In genomic region chr14:59262717-59263469, GRCh38 we compare ENCODE assay signal across 9 cellular contexts.
DNase-seq lines count a peak whose midpoint lies in the region; ATAC-seq and TF ChIP-seq lines count a peak whose summit lies in the region.
"Had no signal": no experiment of that assay in that cellular context is flagged by ENCODE, and none has a peak within 500 bp of the region (broad histone marks: within the 10 kb centered on the region; RNA-seq: fewer than 3 reads in every experiment).

No MANE protein-coding gene starts in this region.

- no peak overlapping the region for H4K91ac ChIP-seq in H9 (ENCODE audit: insufficient read length, low read depth, low read length)

- H3K9ac ChIP-seq in H9 (ENCODE audit: extremely low read depth, insufficient read length, low read length) = no peak overlapping the region

- no peak overlapping the region for H2BK120ac ChIP-seq in H9 (ENCODE audit: low read depth, low read length, poor library complexity, severe bottlenecking)

- no peaks in the 10 kb centered on the region for H4K20me1 ChIP-seq in H9 (ENCODE audit: control insufficient read depth, insufficient read depth, insufficient read length)

- no peaks in the 10 kb centered on the region for H3K27me3 ChIP-seq in H9 (ENCODE audit: insufficient read depth, low read length)
- no peaks in the 10 kb centered on the region for H3K27me3 ChIP-seq in Peyer's patch
- H3K27me3 ChIP-seq: cardiac muscle cell, SJCRH30 had no signal

- no peaks in the 10 kb centered on the region for H3K4me1 ChIP-seq in H9 (ENCODE audit: insufficient read depth, low read length)
- H3K4me1 ChIP-seq in Peyer's patch = peaks cover 0 to 5% (median 0%) of the 10 kb centered on the region in 4 donors
- H3K4me1 ChIP-seq: SJCRH30 had no signal

- no peak overlapping the region for H3K23ac ChIP-seq in H9 (ENCODE audit: insufficient read length, low read depth, low read length)

- POLR2A ChIA-PET in naive thymus-derived CD8-positive, alpha-beta T cell (lab: Charles Lee) = no interaction called here

- no peak overlapping the region for H3K4me3 Mint-ChIP-seq in H9
- H3K4me3 Mint-ChIP-seq in naive thymus-derived CD8-positive, alpha-beta T cell = no peak overlapping the region

- no peak for ATAC-seq in GM21447 (IDR thresholded peaks at IDR 0.05; ENCODE audit: unreplicated experiment)
- ATAC-seq in naive thymus-derived CD8-positive, alpha-beta T cell = no peak

- H2AK5ac ChIP-seq in H9 (ENCODE audit: insufficient read length, low read length) = no peak overlapping the region

- H4K5ac ChIP-seq in H9 (ENCODE audit: insufficient read length, low read depth, low read length) = no peak overlapping the region

- H3K23me2 ChIP-seq in H9 (ENCODE audit: insufficient read length, low read depth, low read length, poor library complexity, severe bottlenecking) = no peaks in the 10 kb centered on the region

- H2BK20ac ChIP-seq in H9 (ENCODE audit: low read depth, low read length, poor library complexity, severe bottlenecking) = no peak overlapping the region

- H3T11ph ChIP-seq in H9 (ENCODE audit: low read length) = no peak overlapping the region

- H4K8ac ChIP-seq in H9 (replicated peaks; ENCODE audit: insufficient read length, low read depth, low read length) = no peak overlapping the region

- H3K56ac ChIP-seq in H9 (ENCODE audit: insufficient read length, low read depth, low read length) = no peak overlapping the region

- no peak overlapping the region for H2BK12ac ChIP-seq in H9 (ENCODE audit: insufficient read length, low read depth, low read length)

- H3K27ac ChIP-seq in H9 (ENCODE audit: insufficient read length, low read depth, low read length) (no peak overlapping the region), Peyer's patch (peak overlapping the region in 2 of 4 donors; percentile 6 to 33)
- H3K27ac ChIP-seq: cardiac muscle cell, SJCRH30 had no signal

- H3K4ac ChIP-seq in H9 (ENCODE audit: low read depth, low read length) = no peak overlapping the region

- H2BK5ac ChIP-seq in H9 (ENCODE audit: insufficient read length, low read length) = no peak overlapping the region

- no peak overlapping the region for H3K4me2 ChIP-seq in H9 (ENCODE audit: insufficient read depth, insufficient read length, low read length)

- no peak overlapping the region for H3K18ac ChIP-seq in H9 (ENCODE audit: insufficient read length, low read depth, low read length)

- no peak overlapping the region for H3K27ac Mint-ChIP-seq in H9
- no peak overlapping the region for H3K27ac Mint-ChIP-seq in naive thymus-derived CD8-positive, alpha-beta T cell

- no peaks in the 10 kb centered on the region for H3K79me2 ChIP-seq in H9 (ENCODE audit: insufficient read depth, low read length)

- peak; percentile 54 for TF ChIP-seq CTCF in H9 (conservative IDR thresholded peaks at IDR 0.05)
- TF ChIP-seq CTCF in Peyer's patch (IDR thresholded peaks at IDR 0.05) = peak in 4 of 6 experiments; percentile 18 to 68 (median 60)
- TF ChIP-seq CTCF in retinal pigment epithelial cell (conservative IDR thresholded peaks at IDR 0.05; ENCODE audit: low read depth, low read length) = peak; percentile 36

- no peak for DNase-seq in H9
- peak in 2 of 3 donors; percentile 60 to 63 for DNase-seq in Peyer's patch
- peak; percentile 94 for DNase-seq in foreskin melanocyte
- DNase-seq in retinal pigment epithelial cell (ENCODE audit: low read depth) = no peak
- DNase-seq in midbrain (lab: John Stamatoyannopoulos, UW) = no peak
- no peak for DNase-seq in naive thymus-derived CD8-positive, alpha-beta T cell
- DNase-seq: SJCRH30 had no signal

- H3K14ac ChIP-seq in H9 (ENCODE audit: insufficient read depth, low read length) = no peak overlapping the region

- H3K9me3 ChIP-seq in H9 (ENCODE audit: control insufficient read depth, low read depth, low read length) (no peaks in the 10 kb centered on the region), Peyer's patch (no peaks in the 10 kb centered on the region)
- H3K9me3 ChIP-seq: SJCRH30 had no signal

- no CpG with 5 or more reads among the region's 7 CpGs for WGBS in H9 (ENCODE audit: extremely low coverage, insufficient read length, low lambda C conversion rate)

- H3K4me1 Mint-ChIP-seq in H9 = no peaks in the 10 kb centered on the region
- peaks cover 0 to 10% (median 4%) of the 10 kb centered on the region in 4 donors for H3K4me1 Mint-ChIP-seq in naive thymus-derived CD8-positive, alpha-beta T cell

- H3K4me3 ChIP-seq in Peyer's patch = no peak overlapping the region
- no peak overlapping the region for H3K4me3 ChIP-seq in retinal pigment epithelial cell (ENCODE audit: low read length)
- H3K4me3 ChIP-seq: cardiac muscle cell, SJCRH30 had no signal

- H2BK15ac ChIP-seq in H9 (ENCODE audit: low read depth, low read length) = no peak overlapping the region

- H3K36me3 Mint-ChIP-seq in H9 (ENCODE audit: insufficient read depth in 1 of 3, low read depth in 3 of 3) = peaks cover 1 to 5% (median 2%) of the 10 kb centered on the region in 3 experiments; a peak in 4 of 7 replicates
- H3K36me3 Mint-ChIP-seq in naive thymus-derived CD8-positive, alpha-beta T cell = peaks cover 17 to 38% (median 38%) of the 10 kb centered on the region in 3 donors

- H2AFZ ChIP-seq in H9 (ENCODE audit: low read length) = no peak overlapping the region

- no peaks in the 10 kb centered on the region for H3K79me1 ChIP-seq in H9 (ENCODE audit: insufficient read depth, low read depth, low read length, poor library complexity, severe bottlenecking)

- H3K36me3 ChIP-seq in Peyer's patch = peaks cover 0 to 13% (median 0%) of the 10 kb centered on the region in 3 donors
- H3K36me3 ChIP-seq: SJCRH30 had no signal

- no peaks in the 10 kb centered on the region for H3K27me3 Mint-ChIP-seq in H9 (ENCODE audit: low read depth)
- no peaks in the 10 kb centered on the region for H3K27me3 Mint-ChIP-seq in naive thymus-derived CD8-positive, alpha-beta T cell

- no peaks in the 10 kb centered on the region for H3K9me3 Mint-ChIP-seq in H9
- H3K9me3 Mint-ChIP-seq in naive thymus-derived CD8-positive, alpha-beta T cell = peaks cover 0 to 4% (median 0%) of the 10 kb centered on the region in 9 donors

- no peak for TF ChIP-seq POLR2A in Peyer's patch (IDR thresholded peaks at IDR 0.05)

Comparison
In these comparisons a context has a peak if more than half of its experiments do, and no peak if none do; other contexts are left out.
1. DNase-seq: peak in Peyer's patch (2 of 3) and foreskin melanocyte (single experiment); none in H9 (single experiment), retinal pigment epithelial cell (single experiment), midbrain (single experiment) and naive thymus-derived CD8-positive, alpha-beta T cell (0 of 10).
2. Peak in every context shown above with its lines, with median percentiles within 50 percentile points of each other: CTCF ChIP-seq.